ENCODE assay signal across 18 cellular contexts in the genomic region with DNA sequence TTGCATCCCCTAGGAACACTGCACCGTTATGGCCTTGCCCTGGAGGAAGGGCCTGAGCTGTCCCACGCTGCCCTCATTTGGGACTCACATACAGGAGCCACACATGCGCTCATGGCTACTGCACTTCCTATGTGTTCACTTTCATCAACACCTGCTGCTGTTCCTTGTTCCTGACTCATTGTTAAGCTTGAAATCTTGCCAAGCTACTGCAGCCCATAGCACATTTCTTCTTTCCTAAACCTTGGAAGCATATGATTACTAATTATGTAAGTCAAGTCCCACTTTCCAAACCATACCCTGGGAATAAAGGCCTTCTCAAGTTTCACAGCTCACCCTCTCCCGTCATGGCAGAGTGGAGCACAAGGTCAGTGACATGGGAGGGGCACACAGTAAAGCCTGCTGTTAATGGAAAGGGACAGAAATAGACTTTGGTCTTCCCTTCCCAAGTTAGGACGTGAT.
A peak's percentile ranks its signal among the peaks of the same experiment; 100 is the strongest.
DNase-seq lines count a peak whose midpoint lies in the region; ATAC-seq, FAIRE-seq and TF ChIP-seq lines count a peak whose summit lies in the region.
"Had no signal": no experiment of that assay in that cellular context is flagged by ENCODE, and none has a peak within 500 bp of the region (broad histone marks: within the 10 kb centered on the region; RNA-seq: fewer than 3 reads in every experiment).

No MANE protein-coding gene starts in this region.

- 52 to 60% methylated on average over 5 of the region's 5 CpGs for WGBS in heart right ventricle, 2 donors

- ATAC-seq in heart right ventricle: peak in 6 of 8 donors; percentile 46 to 86 (median 69)
- ATAC-seq in Right ventricle myocardium inferior: no peak
- ATAC-seq in GM21723 (IDR thresholded peaks at IDR 0.05; ENCODE audit: unreplicated experiment): no peak
- no peak for ATAC-seq in GM21786 (IDR thresholded peaks at IDR 0.05; ENCODE audit: unreplicated experiment)
- ATAC-seq: activated CD4-positive, alpha-beta T cell treated with anti-CD3 and anti-CD28 coated beads for 36 hours; GM12878; T-cell had no signal

- H3K9ac ChIP-seq in keratinocyte (ENCODE audit: control insufficient read depth, extremely low read depth, insufficient read depth, low read length): no peak overlapping the region

- DNase-seq in heart right ventricle (no peak), Right ventricle myocardium inferior (ENCODE audit: missing footprints) (no peak), SJCRH30 (peak; percentile 62 to 78), keratinocyte (ENCODE audit: low read depth, low spot score) (peak; percentile 36), OCI-M1 (lab: John Stamatoyannopoulos, UW) (no peak), AG08395 (ENCODE audit: low spot score) (no peak)
- DNase-seq: activated CD4-positive, alpha-beta T cell treated with anti-CD3 and anti-CD28 coated beads for 36 hours; activated T-cell treated with anti-CD3 and anti-CD28 coated beads, Interleukin-2, amount 50 U/mL, for 48 hours; DMS153; hippocampal formation; midbrain; stimulated activated CD4-positive, alpha-beta T cell treated with anti-CD3 and anti-CD28 coated beads, Interleukin-4, amount 100 ng/mL, for 24 hours; stimulated activated naive B cell treated with anti-CD40 and anti-IgM and Interleukin-4, amounts not matched to agents 10 μg/mL and 1 μg/mL and 100 μg/mL, for 72 hours; T-cell had no signal

- no peak for TF ChIP-seq CTCF in heart right ventricle (IDR thresholded peaks at IDR 0.05)
- no peak for TF ChIP-seq CTCF in keratinocyte (optimal IDR thresholded peaks at IDR 0.05 in 1 of 3, IDR thresholded peaks at IDR 0.05 in 1 of 3, conservative IDR thresholded peaks at IDR 0.05 in 1 of 3; ENCODE audit: extremely low read depth in 1 of 3, insufficient read depth in 2 of 3, low read length in 3 of 3)

- no peak overlapping the region for H3K4me2 ChIP-seq in keratinocyte (ENCODE audit: control insufficient read depth, extremely low read depth, insufficient read depth, low read depth, low read length)

- H3K27ac ChIP-seq in heart right ventricle (no peak overlapping the region), SJCRH30 (peak overlapping the region; percentile 12; the same call in 1 of the 2 replicates), keratinocyte (ENCODE audit: control insufficient read depth, insufficient read depth, low read length) (no peak overlapping the region)
- H3K27ac ChIP-seq: HL-60 had no signal

- H3K79me2 ChIP-seq in keratinocyte (ENCODE audit: control insufficient read depth, insufficient read depth, low read length): no peaks in the 10 kb centered on the region

- peak; percentile 46 for FAIRE-seq in keratinocyte (lab: Jason Lieb, UNC)
- FAIRE-seq: GM12878 had no signal

- H3K4me3 ChIP-seq in heart right ventricle (no peak overlapping the region), SJCRH30 (no peak overlapping the region), keratinocyte (ENCODE audit: control insufficient read depth in 2 of 3, extremely low read depth in 1 of 3, insufficient read depth in 2 of 3, low read depth in 1 of 3, low read length in 3 of 3) (no peak overlapping the region)
- H3K4me3 ChIP-seq: GM12878 had no signal

- H3K9me3 ChIP-seq in heart right ventricle (no peaks in the 10 kb centered on the region), SJCRH30 (replicated peaks) (no peaks in the 10 kb centered on the region), keratinocyte (ENCODE audit: control insufficient read depth, low read depth, low read length) (no peaks in the 10 kb centered on the region)

- H3K4me1 ChIP-seq in heart right ventricle (peaks cover 0 to 12% (median 0%) of the 10 kb centered on the region in 9 donors), SJCRH30 (peaks cover 17% of the 10 kb centered on the region), keratinocyte (ENCODE audit: control insufficient read depth, extremely low read depth, insufficient read depth, low read length) (no peaks in the 10 kb centered on the region)

- H3K36me3 ChIP-seq in heart right ventricle: no peaks in the 10 kb centered on the region
- no peaks in the 10 kb centered on the region for H3K36me3 ChIP-seq in SJCRH30
- no peaks in the 10 kb centered on the region for H3K36me3 ChIP-seq in keratinocyte (ENCODE audit: control insufficient read depth in 2 of 2, extremely low read depth in 1 of 2, insufficient read depth in 2 of 2, low read length in 2 of 2)

- no peaks in the 10 kb centered on the region for H3K9me1 ChIP-seq in keratinocyte (ENCODE audit: control insufficient read depth, extremely low read depth, insufficient read depth, low read length)

- intact Hi-C loops in heart right ventricle (cut with DNase I) (no loop called here), Right ventricle myocardium inferior (cut with DNase I) (no loop called here)

- dilution Hi-C loops in keratinocyte (cut with MboI; ENCODE audit: extremely low pct_ligation_motif_present, low sequenced_read_pairs): no loop called here

- H2AFZ ChIP-seq in keratinocyte (ENCODE audit: control insufficient read depth, low read length): no peak overlapping the region

- H3K27me3 ChIP-seq in heart right ventricle: no peaks in the 10 kb centered on the region
- no peaks in the 10 kb centered on the region for H3K27me3 ChIP-seq in SJCRH30
- no peaks in the 10 kb centered on the region for H3K27me3 ChIP-seq in keratinocyte (ENCODE audit: control insufficient read depth, extremely low read depth, insufficient read depth, low read length)

- H4K20me1 ChIP-seq in keratinocyte (ENCODE audit: control insufficient read depth, extremely low read depth, insufficient read depth, low read length): no peaks in the 10 kb centered on the region

Comparison
In these comparisons a context has a peak if more than half of its experiments do, and no peak if none do; other contexts are left out.
1. ATAC-seq: peak in heart right ventricle (6 of 8); none in Right ventricle myocardium inferior (single experiment), GM21723 (single experiment) and GM21786 (single experiment).
2. DNase-seq: peak in SJCRH30 (2 of 2) and keratinocyte (single experiment); none in heart right ventricle (0 of 2), Right ventricle myocardium inferior (single experiment), OCI-M1 (single experiment) and AG08395 (single experiment).